In genomic region chr3:183103950-183104349, GRCh38 we compare ENCODE assay signal across 2 cellular contexts. TPM values are rescaled to one million over a fixed set of nuclear protein-coding genes. Genes with fewer than 3 reads are reported as not detected.
"Had no signal": no experiment of that assay in that cellular context is flagged by ENCODE, and none has a peak within 500 bp of the region (broad histone marks: within the 10 kb centered on the region; RNA-seq: fewer than 3 reads in every experiment).

No MANE protein-coding gene starts in this region.

RNA-seq across cellular contexts. Expression of gene LAMP3, which starts 58.6 kb away (rescaled TPM):
- total RNA-seq: HT-29, IMR-90 had no signal
